15 cellular contexts compared by ENCODE assay signal in the genomic region with DNA sequence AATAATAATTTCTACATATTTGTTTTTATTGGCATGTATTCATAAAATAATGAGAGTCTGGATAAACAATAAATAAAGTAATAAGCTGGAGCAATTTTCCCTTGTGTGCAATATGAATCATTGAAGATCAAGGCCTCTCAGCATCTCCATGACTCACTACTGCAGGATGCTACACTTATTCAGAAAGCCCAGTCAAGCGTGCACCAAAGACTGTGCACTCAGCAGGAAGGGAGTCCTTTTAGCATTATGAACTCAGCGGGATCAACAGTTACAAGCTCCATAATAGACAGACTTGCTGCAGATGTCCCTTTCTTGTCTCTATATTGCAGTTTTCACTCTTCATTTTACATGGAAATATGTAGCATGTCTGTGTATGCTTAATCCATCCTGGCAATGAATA.
DNase-seq lines count a peak whose midpoint lies in the region; ATAC-seq, FAIRE-seq and TF ChIP-seq lines count a peak whose summit lies in the region.
"Had no signal": no experiment of that assay in that cellular context is flagged by ENCODE, and none has a peak within 500 bp of the region (broad histone marks: within the 10 kb centered on the region; RNA-seq: fewer than 3 reads in every experiment).

No MANE protein-coding gene starts in this region.

- no peaks in the 10 kb centered on the region for H3K4me1 ChIP-seq in mucosa of descending colon (ENCODE audit: low read depth)
- H3K4me1 ChIP-seq: left lung, parathyroid adenoma had no signal

- peaks cover 26% of the 10 kb centered on the region for H3K9me3 ChIP-seq in mucosa of descending colon
- H3K9me3 ChIP-seq: left lung had no signal

- no peak overlapping the region for H3K4me3 Mint-ChIP-seq in progenitor cell of endocrine pancreas (ENCODE audit: low read depth)

- no peak overlapping the region for H3K27ac Mint-ChIP-seq in progenitor cell of endocrine pancreas
- H3K27ac Mint-ChIP-seq: activated T-helper 2 cell treated with anti-CD3 and anti-CD28 coated beads, Interferon-gamma antibody, Interleukin-2, Interleukin-4, amounts not matched to agents 10 μg/mL and 5 μg/mL and 100 μg/mL, durations not matched to agents 14 hours and 24 hours and 36 hours had no signal

- H3K9me3 Mint-ChIP-seq in progenitor cell of endocrine pancreas (ENCODE audit: low read depth) = peaks cover 9% of the 10 kb centered on the region

- ATAC-seq in mucosa of descending colon (no peak), GM21619 (IDR thresholded peaks at IDR 0.05; ENCODE audit: unreplicated experiment) (no peak)
- ATAC-seq: left lung had no signal

- intact Hi-C loops in mucosa of descending colon (cut with DNase I, micrococcal nuclease) = no loop called here

- DNase-seq in H54 (ENCODE audit: insufficient read length, low spot score) (peak; percentile 30), NCI-H2029 (lab: John Stamatoyannopoulos, UW) (peak; percentile 72), RCC 7860 (ENCODE audit: low spot score) (peak; percentile 85), kidney glomerular epithelial cell (lab: John Stamatoyannopoulos, UW) (peak; percentile 70), mucosa of descending colon (no peak), D341Med (ENCODE audit: low spot score) (no peak), progenitor cell of endocrine pancreas (ENCODE audit: low spot score, unreplicated experiment) (no peak)
- DNase-seq: activated CD4-positive, alpha-beta T cell treated with anti-CD3 and anti-CD28 coated beads for 1 hour; Calu3; central memory CD4-positive, alpha-beta T cell; KG1; left lung had no signal

- H3K27me3 Mint-ChIP-seq in progenitor cell of endocrine pancreas = peaks cover 3% of the 10 kb centered on the region

- no peak overlapping the region for H3K4me3 ChIP-seq in mucosa of descending colon
- H3K4me3 ChIP-seq: left lung had no signal

- no peak for TF ChIP-seq POLR2A in H54 (IDR thresholded peaks at IDR 0.05; ENCODE audit: low read depth, low read length)

- H3K36me3 Mint-ChIP-seq in progenitor cell of endocrine pancreas (ENCODE audit: insufficient read depth) = no peaks in the 10 kb centered on the region

- H3K36me3 ChIP-seq in mucosa of descending colon (ENCODE audit: low read depth) = no peaks in the 10 kb centered on the region
- H3K36me3 ChIP-seq: left lung had no signal

- FAIRE-seq in H54 (lab: Jason Lieb, UNC) (peak; percentile 99), RCC 7860 (lab: Jason Lieb, UNC) (peak; percentile 92)

- H3K4me1 Mint-ChIP-seq in progenitor cell of endocrine pancreas (ENCODE audit: low read depth) = no peaks in the 10 kb centered on the region

- TF ChIP-seq CTCF in mucosa of descending colon (IDR thresholded peaks at IDR 0.05) (no peak), progenitor cell of endocrine pancreas (IDR thresholded peaks at IDR 0.05; ENCODE audit: unreplicated experiment) (no peak)

Comparison
In these comparisons a context has a peak if more than half of its experiments do, and no peak if none do; other contexts are left out.
1. DNase-seq: peak in H54 (single experiment), NCI-H2029 (single experiment), RCC 7860 (single experiment) and kidney glomerular epithelial cell (single experiment); none in mucosa of descending colon (0 of 3), D341Med (single experiment) and progenitor cell of endocrine pancreas (single experiment).